Comparison of ENCODE assay signal across 8 cellular contexts in the genomic region with DNA sequence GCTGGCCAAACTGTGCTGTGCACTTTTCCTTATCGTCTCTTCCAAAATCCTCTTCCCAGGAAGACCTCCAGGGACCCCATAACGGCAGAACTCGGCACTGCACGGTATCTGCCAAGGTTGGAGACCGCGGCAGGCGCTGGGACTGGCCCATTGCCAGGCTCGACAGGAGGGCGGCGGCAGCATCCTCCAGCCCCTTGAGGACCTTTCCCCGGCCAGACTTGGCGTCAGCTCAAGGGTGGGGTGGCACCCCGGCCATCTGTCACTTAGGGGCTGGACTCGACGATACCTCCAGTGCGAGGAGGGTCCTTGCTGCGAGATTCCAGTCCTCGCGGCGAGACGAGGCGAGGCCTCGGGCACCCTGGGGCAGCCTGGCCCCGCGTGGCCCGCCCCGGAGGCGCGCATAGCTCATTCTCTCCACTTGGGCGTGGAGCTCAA. TPM values are rescaled to one million over a fixed set of nuclear protein-coding genes. Genes with fewer than 3 reads are reported as not detected.
DNase-seq lines count a peak whose midpoint lies in the region; ATAC-seq and TF ChIP-seq lines count a peak whose summit lies in the region.

No MANE protein-coding gene starts in this region.

- H3K9ac ChIP-seq in Karpas-422 (ENCODE audit: low read length), result peak overlapping the region; percentile 100

- no peaks in the 10 kb centered on the region for H3K27me3 ChIP-seq in Karpas-422 (ENCODE audit: low read length)
- no peaks in the 10 kb centered on the region for H3K27me3 ChIP-seq in lower lobe of right lung (ENCODE audit: low read depth)

- H3K4me3 ChIP-seq in Karpas-422 (ENCODE audit: low read length) (peak overlapping the region; percentile 99), choroid plexus epithelial cell (ENCODE audit: low read depth, low read length) (peak overlapping the region; percentile 95), lower lobe of right lung (peak overlapping the region; percentile 100)

- DNase-seq in NCI-H1436 (lab: John Stamatoyannopoulos, UW) (peak; percentile 43), NCI-H1436 treated with DMSO at 0.1 percent for 48 hours (lab: John Stamatoyannopoulos, UW) (no peak), Karpas-422 (peak; percentile 78), UCSD-AML1 (lab: John Stamatoyannopoulos, UW; ENCODE audit: unreplicated experiment) (peak; percentile 57), choroid plexus epithelial cell (ENCODE audit: low read depth) (no peak), lower lobe of right lung (peak; percentile 67), pons (ENCODE audit: low spot score) (no peak)
- DNase-seq in stimulated activated CD8-positive, alpha-beta memory T cell treated with anti-CD3 and anti-CD28 coated beads, Interleukin-15, amount 100 ng/mL, for 1 hour (ENCODE audit: low read depth), result peak; percentile 1

- H3K36me3 ChIP-seq in Karpas-422 (ENCODE audit: insufficient read depth, low read length) (peaks cover 15% of the 10 kb centered on the region; the same call in 1 of the 2 replicates), lower lobe of right lung (peaks cover 8% of the 10 kb centered on the region)

- no peaks in the 10 kb centered on the region for H3K9me2 ChIP-seq in Karpas-422 (replicated peaks; ENCODE audit: insufficient read depth, low read length)

- no peaks in the 10 kb centered on the region for H3K9me3 ChIP-seq in Karpas-422 (ENCODE audit: low read length)
- H3K9me3 ChIP-seq in lower lobe of right lung, result no peaks in the 10 kb centered on the region

- ATAC-seq in lower lobe of right lung, result peak; percentile 54 to 62

- H3K4me1 ChIP-seq in Karpas-422 (ENCODE audit: low read length), result peaks cover 53% of the 10 kb centered on the region
- H3K4me1 ChIP-seq in lower lobe of right lung, result peaks cover 40% of the 10 kb centered on the region

- TF ChIP-seq CTCF in choroid plexus epithelial cell (conservative IDR thresholded peaks at IDR 0.05; ENCODE audit: low read depth, low read length), result no peak
- no peak for TF ChIP-seq CTCF in lower lobe of right lung (IDR thresholded peaks at IDR 0.05)

- intact Hi-C loops in lower lobe of right lung (cut with DNase I), result no loop called here

- H3K27ac ChIP-seq in Karpas-422 (ENCODE audit: low read length), result peak overlapping the region; percentile 76
- peak overlapping the region; percentile 89 for H3K27ac ChIP-seq in lower lobe of right lung

- peaks cover 52% of the 10 kb centered on the region for H4K20me1 ChIP-seq in Karpas-422 (ENCODE audit: insufficient read depth, low read depth, low read length)

- H3K4me2 ChIP-seq in Karpas-422 (ENCODE audit: low read depth, low read length, poor library complexity, severe bottlenecking), result peak overlapping the region; percentile 90

- no peak overlapping the region for H2AFZ ChIP-seq in Karpas-422 (ENCODE audit: low read length)

- H3K79me2 ChIP-seq in Karpas-422 (ENCODE audit: low read length), result peaks cover 59% of the 10 kb centered on the region

RNA-seq across cellular contexts. Expression of a gene that starts 0.8 kb away (rescaled TPM):
- 173 and 212 TPM in 2 replicates for total RNA-seq in Karpas-422 (2014; rRNA removed; shearing (Covaris generic); ENCODE audit: low replicate concordance)
- 105 TPM for total RNA-seq in lower lobe of right lung

RNA-seq across cellular contexts. Expression of a gene that starts 12.4 kb away (rescaled TPM):
- 0.67 and 1.0 TPM in 2 replicates for total RNA-seq in Karpas-422 (2014; rRNA removed; shearing (Covaris generic); ENCODE audit: low replicate concordance)
- 5.4 TPM for total RNA-seq in lower lobe of right lung

RNA-seq across cellular contexts. Expression of a gene that starts 48.6 kb away (rescaled TPM):
- total RNA-seq in Karpas-422 (2014; rRNA removed; shearing (Covaris generic); ENCODE audit: low replicate concordance), result 41.3 and 79.1 TPM in 2 replicates
- 46.3 TPM for total RNA-seq in lower lobe of right lung

RNA-seq across cellular contexts. Expression of a gene that starts 52.8 kb away (rescaled TPM):
- total RNA-seq in Karpas-422 (2014; rRNA removed; shearing (Covaris generic); ENCODE audit: low replicate concordance), result 14.3 and 19.0 TPM in 2 replicates
- 12.3 TPM for total RNA-seq in lower lobe of right lung

Comparison
In these comparisons a context has a peak if more than half of its experiments do, and no peak if none do; other contexts are left out.
1. DNase-seq: peak in NCI-H1436 (single experiment), Karpas-422 (single experiment), UCSD-AML1 (single experiment), lower lobe of right lung (single experiment) and stimulated activated CD8-positive, alpha-beta memory T cell treated with anti-CD3 and anti-CD28 coated beads, Interleukin-15, amount 100 ng/mL, for 1 hour (single experiment); none in NCI-H1436 treated with DMSO at 0.1 percent for 48 hours (single experiment), choroid plexus epithelial cell (single experiment) and pons (single experiment).
2. Peak in every context shown above with its lines, with median percentiles within 50 percentile points of each other: H3K4me3 ChIP-seq.